In genomic region chr1:205514211-205515142, GRCh38 we compare ENCODE assay signal across 23 cellular contexts. TPM values are rescaled to one million over a fixed set of nuclear protein-coding genes. Genes with fewer than 3 reads are reported as not detected.
DNase-seq lines count a peak whose midpoint lies in the region; FAIRE-seq and TF ChIP-seq lines count a peak whose summit lies in the region.
"Had no signal": no experiment of that assay in that cellular context is flagged by ENCODE, and none has a peak within 500 bp of the region (broad histone marks: within the 10 kb centered on the region; RNA-seq: fewer than 3 reads in every experiment).

No MANE protein-coding gene starts in this region.

- no peak overlapping the region for H2BK5ac ChIP-seq in H9 (ENCODE audit: insufficient read length, low read length)

- H3K56ac ChIP-seq in H9 (ENCODE audit: insufficient read length, low read depth, low read length) = no peak overlapping the region

- no peak overlapping the region for H2BK120ac ChIP-seq in H9 (ENCODE audit: low read depth, low read length, poor library complexity, severe bottlenecking)

- no peak overlapping the region for H4K8ac ChIP-seq in H9 (replicated peaks; ENCODE audit: insufficient read length, low read depth, low read length)

- H3K27ac Mint-ChIP-seq in H9 (peak overlapping the region in 2 of 3 experiments; percentile 34 to 59; a peak in 3 of 7 replicates), endodermal cell (peak overlapping the region; percentile 26)
- H3K27ac Mint-ChIP-seq in activated T-helper 1 cell treated with anti-CD3 and anti-CD28 coated beads, Interleukin-12 subunit alpha, Interleukin-12 subunit beta, Interleukin-2, Interleukin-4 antibody, amounts not matched to agents 30 ng/mL and 10 ng/mL and 1 ng/mL, durations not matched to agents 14 hours and 24 hours and 36 hours = no peak overlapping the region
- H3K27ac Mint-ChIP-seq: activated naive CD4-positive, alpha-beta T cell treated with anti-CD3 and anti-CD28 coated beads, Interleukin-2, amount 50 U/mL, for 24 hours; CD4-positive, alpha-beta T cell had no signal

- H3K4me3 ChIP-seq in BLaER1 treated with 17β-estradiol and CSF1 and Interleukin-3, amounts not matched to agents 10 nM and 100 nM = no peak overlapping the region
- no peak overlapping the region for H3K4me3 ChIP-seq in endodermal cell (ENCODE audit: low read length)
- H3K4me3 ChIP-seq: SJSA1, testis had no signal

- H3K79me1 ChIP-seq in H9 (ENCODE audit: insufficient read depth, low read depth, low read length, poor library complexity, severe bottlenecking) = no peaks in the 10 kb centered on the region

- H3K79me2 ChIP-seq in H9 (ENCODE audit: insufficient read depth, low read length) = no peaks in the 10 kb centered on the region

- TF ChIP-seq CTCF in H9 (conservative IDR thresholded peaks at IDR 0.05) (no peak), endodermal cell (conservative IDR thresholded peaks at IDR 0.05) (no peak)

- no peaks in the 10 kb centered on the region for H3K23me2 ChIP-seq in H9 (ENCODE audit: insufficient read length, low read depth, low read length, poor library complexity, severe bottlenecking)

- H3K36me3 Mint-ChIP-seq in H9 (ENCODE audit: insufficient read depth in 1 of 3, low read depth in 3 of 3) = peaks cover 0 to 3% (median 0%) of the 10 kb centered on the region in 3 experiments; a peak in 2 of 7 replicates
- no peaks in the 10 kb centered on the region for H3K36me3 Mint-ChIP-seq in endodermal cell (ENCODE audit: low read depth)
- no peaks in the 10 kb centered on the region for H3K36me3 Mint-ChIP-seq in activated T-helper 1 cell treated with anti-CD3 and anti-CD28 coated beads, Interleukin-12 subunit alpha, Interleukin-12 subunit beta, Interleukin-2, Interleukin-4 antibody, amounts not matched to agents 30 ng/mL and 10 ng/mL and 1 ng/mL, durations not matched to agents 14 hours and 24 hours and 36 hours (ENCODE audit: low read depth)
- H3K36me3 Mint-ChIP-seq: activated naive CD4-positive, alpha-beta T cell treated with anti-CD3 and anti-CD28 coated beads, Interleukin-2, amount 50 U/mL, for 24 hours had no signal

- H3K9ac ChIP-seq in BLaER1 treated with 17β-estradiol and CSF1 and Interleukin-3, amounts not matched to agents 10 nM and 100 nM = no peak overlapping the region; a peak in 1 of 22 replicates
- no peak overlapping the region for H3K9ac ChIP-seq in H9 (ENCODE audit: extremely low read depth, insufficient read length, low read length)
- no peak overlapping the region for H3K9ac ChIP-seq in endodermal cell (ENCODE audit: extremely low read depth, low read length, poor library complexity, severe bottlenecking)

- no peak overlapping the region for H3K14ac ChIP-seq in H9 (ENCODE audit: insufficient read depth, low read length)

- H2AK5ac ChIP-seq in H9 (ENCODE audit: insufficient read length, low read length) = no peak overlapping the region

- H3K4me1 Mint-ChIP-seq in H9 = peaks cover 53 to 62% of the 10 kb centered on the region in 2 experiments
- peaks cover 19% of the 10 kb centered on the region for H3K4me1 Mint-ChIP-seq in endodermal cell
- H3K4me1 Mint-ChIP-seq in activated T-helper 1 cell treated with anti-CD3 and anti-CD28 coated beads, Interleukin-12 subunit alpha, Interleukin-12 subunit beta, Interleukin-2, Interleukin-4 antibody, amounts not matched to agents 30 ng/mL and 10 ng/mL and 1 ng/mL, durations not matched to agents 14 hours and 24 hours and 36 hours (ENCODE audit: low read depth) = no peaks in the 10 kb centered on the region
- H3K4me1 Mint-ChIP-seq: activated naive CD4-positive, alpha-beta T cell treated with anti-CD3 and anti-CD28 coated beads, Interleukin-2, amount 50 U/mL, for 24 hours had no signal

- no peak overlapping the region for H3K18ac ChIP-seq in H9 (ENCODE audit: insufficient read length, low read depth, low read length)

- no CpG with 5 or more reads among the region's 7 CpGs for WGBS in H9 (ENCODE audit: extremely low coverage, insufficient read length, low lambda C conversion rate)
- WGBS in endodermal cell (ENCODE audit: insufficient coverage in 1 of 2, insufficient read length in 1 of 2), 2 experiments = 94 to 97% methylated on average over 6 to 7 of the region's 7 CpGs

- peak overlapping the region in 1 of 2 experiments; percentile 6; a peak in 1 of 5 replicates for H3K4me3 Mint-ChIP-seq in H9
- H3K4me3 Mint-ChIP-seq in endodermal cell = no peak overlapping the region
- H3K4me3 Mint-ChIP-seq in activated T-helper 1 cell treated with anti-CD3 and anti-CD28 coated beads, Interleukin-12 subunit alpha, Interleukin-12 subunit beta, Interleukin-2, Interleukin-4 antibody, amounts not matched to agents 30 ng/mL and 10 ng/mL and 1 ng/mL, durations not matched to agents 14 hours and 24 hours and 36 hours = no peak overlapping the region
- H3K4me3 Mint-ChIP-seq: activated naive CD4-positive, alpha-beta T cell treated with anti-CD3 and anti-CD28 coated beads, Interleukin-2, amount 50 U/mL, for 24 hours; CD4-positive, alpha-beta T cell had no signal

- H3K9me3 ChIP-seq in BLaER1 treated with 17β-estradiol and CSF1 and Interleukin-3, amounts not matched to agents 10 nM and 100 nM (replicated peaks in 1 of 11) = no peaks in the 10 kb centered on the region
- H3K9me3 ChIP-seq in H9 (ENCODE audit: control insufficient read depth, low read depth, low read length) = no peaks in the 10 kb centered on the region
- no peaks in the 10 kb centered on the region for H3K9me3 ChIP-seq in endodermal cell (ENCODE audit: control insufficient read depth, low read length)
- H3K9me3 ChIP-seq: SJSA1, testis had no signal

- DNase-seq in H9 = no peak
- no peak for DNase-seq in endodermal cell
- DNase-seq in pons (ENCODE audit: low spot score) = peak; percentile 12
- no peak for DNase-seq in OCI-M2 (lab: John Stamatoyannopoulos, UW; ENCODE audit: unreplicated experiment)
- no peak for DNase-seq in activated T-helper 1 cell treated with anti-CD3 and anti-CD28 coated beads, Interleukin-12 subunit alpha, Interleukin-12 subunit beta, Interleukin-2, Interleukin-4 antibody, amounts not matched to agents 30 ng/mL and 10 ng/mL and 1 ng/mL, durations not matched to agents 14 hours and 24 hours and 36 hours (ENCODE audit: low spot score)
- DNase-seq in GM19239 (ENCODE audit: insufficient read length, low spot score) = no peak
- DNase-seq: activated T-cell treated with anti-CD3 and anti-CD28 coated beads, Interleukin-2, amount 50 U/mL, for 48 hours; CD4-positive, alpha-beta T cell; effector memory CD4-positive, alpha-beta T cell; foreskin melanocyte; hippocampal formation; NCI-H1694; NCI-H526; stimulated activated CD4-positive, alpha-beta T cell treated with anti-CD3 and anti-CD28 coated beads, Interleukin-1b, Interleukin-23, amount 100 ng/mL, for 48 hours; T-helper 1 cell; testis had no signal

- H4K20me1 ChIP-seq in BLaER1 treated with 17β-estradiol and CSF1 and Interleukin-3, amounts not matched to agents 10 nM and 100 nM = peaks cover 0 to 80% (median 44%) of the 10 kb centered on the region in 11 experiments; a peak in 17 of 22 replicates
- no peaks in the 10 kb centered on the region for H4K20me1 ChIP-seq in H9 (ENCODE audit: control insufficient read depth, insufficient read depth, insufficient read length)

- no peak overlapping the region for H3T11ph ChIP-seq in H9 (ENCODE audit: low read length)

- H3K27me3 Mint-ChIP-seq in H9 (ENCODE audit: low read depth) (peaks cover 2% of the 10 kb centered on the region; the same call in 1 of the 2 replicates), endodermal cell (ENCODE audit: insufficient read depth) (no peaks in the 10 kb centered on the region)
- peaks cover 8% of the 10 kb centered on the region for H3K27me3 Mint-ChIP-seq in activated T-helper 1 cell treated with anti-CD3 and anti-CD28 coated beads, Interleukin-12 subunit alpha, Interleukin-12 subunit beta, Interleukin-2, Interleukin-4 antibody, amounts not matched to agents 30 ng/mL and 10 ng/mL and 1 ng/mL, durations not matched to agents 14 hours and 24 hours and 36 hours (ENCODE audit: insufficient read depth)
- H3K27me3 Mint-ChIP-seq: activated naive CD4-positive, alpha-beta T cell treated with anti-CD3 and anti-CD28 coated beads, Interleukin-2, amount 50 U/mL, for 24 hours; CD4-positive, alpha-beta T cell had no signal

- H2BK15ac ChIP-seq in H9 (ENCODE audit: low read depth, low read length) = no peak overlapping the region

- peaks cover 34 to 54% (median 47%) of the 10 kb centered on the region in 10 experiments for H3K4me1 ChIP-seq in BLaER1 treated with 17β-estradiol and CSF1 and Interleukin-3, amounts not matched to agents 10 nM and 100 nM
- H3K4me1 ChIP-seq in H9 (ENCODE audit: insufficient read depth, low read length) (peaks cover 13% of the 10 kb centered on the region; the same call in 1 of the 2 replicates), endodermal cell (ENCODE audit: control insufficient read depth, insufficient read depth, low read length) (no peaks in the 10 kb centered on the region)
- H3K4me1 ChIP-seq: SJSA1 had no signal

- H4K5ac ChIP-seq in H9 (ENCODE audit: insufficient read length, low read depth, low read length) = no peak overlapping the region

- no peaks in the 10 kb centered on the region for H3K36me3 ChIP-seq in BLaER1 treated with 17β-estradiol and CSF1 and Interleukin-3, amounts not matched to agents 10 nM and 100 nM
- no peaks in the 10 kb centered on the region for H3K36me3 ChIP-seq in endodermal cell (ENCODE audit: control insufficient read depth, insufficient read depth, low read length)
- H3K36me3 ChIP-seq: SJSA1 had no signal

- FAIRE-seq in GM19239 (lab: Jason Lieb, UNC) = no peak

- H3K4ac ChIP-seq in H9 (ENCODE audit: low read depth, low read length) = no peak overlapping the region

- no peak overlapping the region for H2BK12ac ChIP-seq in H9 (ENCODE audit: insufficient read length, low read depth, low read length)

- no peak overlapping the region for H2AFZ ChIP-seq in H9 (ENCODE audit: low read length)

- H3K4me2 ChIP-seq in BLaER1 treated with 17β-estradiol and CSF1 and Interleukin-3, amounts not matched to agents 10 nM and 100 nM = peak overlapping the region; percentile 25 to 70 (median 54); a peak in 21 of 22 replicates
- H3K4me2 ChIP-seq in H9 (ENCODE audit: insufficient read depth, insufficient read length, low read length) = no peak overlapping the region

- H3K9me3 Mint-ChIP-seq in H9 (no peaks in the 10 kb centered on the region), endodermal cell (no peaks in the 10 kb centered on the region)
- no peaks in the 10 kb centered on the region for H3K9me3 Mint-ChIP-seq in activated T-helper 1 cell treated with anti-CD3 and anti-CD28 coated beads, Interleukin-12 subunit alpha, Interleukin-12 subunit beta, Interleukin-2, Interleukin-4 antibody, amounts not matched to agents 30 ng/mL and 10 ng/mL and 1 ng/mL, durations not matched to agents 14 hours and 24 hours and 36 hours
- H3K9me3 Mint-ChIP-seq: activated naive CD4-positive, alpha-beta T cell treated with anti-CD3 and anti-CD28 coated beads, Interleukin-2, amount 50 U/mL, for 24 hours; CD4-positive, alpha-beta T cell had no signal

- intact Hi-C loops in activated T-helper 1 cell treated with anti-CD3 and anti-CD28 coated beads, Interleukin-12 subunit alpha, Interleukin-12 subunit beta, Interleukin-2, Interleukin-4 antibody, amounts not matched to agents 30 ng/mL and 10 ng/mL and 1 ng/mL, durations not matched to agents 14 hours and 24 hours and 36 hours (cut with micrococcal nuclease) = no loop called here

- no peaks in the 10 kb centered on the region for H3K27me3 ChIP-seq in BLaER1 treated with 17β-estradiol and CSF1 and Interleukin-3, amounts not matched to agents 10 nM and 100 nM
- H3K27me3 ChIP-seq in H9 (ENCODE audit: insufficient read depth, low read length) (no peaks in the 10 kb centered on the region), endodermal cell (ENCODE audit: control insufficient read depth, insufficient read depth, low read length, poor library complexity, severe bottlenecking) (no peaks in the 10 kb centered on the region)
- H3K27me3 ChIP-seq: testis had no signal

- H3K23ac ChIP-seq in H9 (ENCODE audit: insufficient read length, low read depth, low read length) = no peak overlapping the region

- H2BK20ac ChIP-seq in H9 (ENCODE audit: low read depth, low read length, poor library complexity, severe bottlenecking) = no peak overlapping the region

- H4K91ac ChIP-seq in H9 (ENCODE audit: insufficient read length, low read depth, low read length) = no peak overlapping the region

- no peak overlapping the region for H3K27ac ChIP-seq in BLaER1 treated with 17β-estradiol and CSF1 and Interleukin-3, amounts not matched to agents 10 nM and 100 nM
- H3K27ac ChIP-seq in H9 (ENCODE audit: insufficient read length, low read depth, low read length) = no peak overlapping the region
- no peak overlapping the region for H3K27ac ChIP-seq in endodermal cell (ENCODE audit: low read depth, low read length)
- H3K27ac ChIP-seq: SJSA1, testis had no signal

RNA-seq across cellular contexts. Expression of gene CDK18, which starts 10.0 kb away (rescaled TPM):
- total RNA-seq in H9 (2021) (34.6 and 38.5 TPM in 2 replicates), endodermal cell (10 to 100 TPM; 58.1 to 88.7 TPM)
- polyA plus RNA-seq in endodermal cell (2013, experiment 1 of 2) = 24.4 TPM
- polyA plus RNA-seq in endodermal cell (2013, experiment 2 of 2) = 22.7 TPM
- 0.21 and 0.47 TPM in 2 replicates for total RNA-seq in activated T-helper 1 cell treated with anti-CD3 and anti-CD28 coated beads, Interleukin-12 subunit alpha, Interleukin-12 subunit beta, Interleukin-2, Interleukin-4 antibody, amounts not matched to agents 30 ng/mL and 10 ng/mL and 1 ng/mL, durations not matched to agents 14 hours and 24 hours and 36 hours
- total RNA-seq: pulmonary artery endothelial cell had no signal

RNA-seq across cellular contexts. Expression of gene BLACAT1, which starts 58.6 kb away (rescaled TPM):
- total RNA-seq in H9 (2021) (3.8 and 4.0 TPM in 2 replicates), endodermal cell (1 to 10 TPM; 7.4 to 7.6 TPM)
- 9.3 TPM for polyA plus RNA-seq in endodermal cell (2013, experiment 1 of 2)
- polyA plus RNA-seq in endodermal cell (2013, experiment 2 of 2) = 9.8 TPM
- total RNA-seq in activated T-helper 1 cell treated with anti-CD3 and anti-CD28 coated beads, Interleukin-12 subunit alpha, Interleukin-12 subunit beta, Interleukin-2, Interleukin-4 antibody, amounts not matched to agents 30 ng/mL and 10 ng/mL and 1 ng/mL, durations not matched to agents 14 hours and 24 hours and 36 hours = 0.16 and 0.24 TPM in 2 replicates
- total RNA-seq: CD4-positive, alpha-beta T cell; chondrocyte; LHCN-M2; pulmonary artery endothelial cell; SJSA1; skeletal muscle tissue had no signal

Comparison
In these comparisons a context has a peak if more than half of its experiments do, and no peak if none do; other contexts are left out.
1. RNA of gene CDK18, which starts 10.0 kb away (total RNA-seq): 58.1 to 88.7 TPM in endodermal cell and 34.6 to 38.5 TPM in H9; 0.21 to 0.47 TPM in activated T-helper 1 cell treated with anti-CD3 and anti-CD28 coated beads, Interleukin-12 subunit alpha, Interleukin-12 subunit beta, Interleukin-2, Interleukin-4 antibody, amounts not matched to agents 30 ng/mL and 10 ng/mL and 1 ng/mL, durations not matched to agents 14 hours and 24 hours and 36 hours; every median in the first group is over 10 times any median in the second.